Comparison of ENCODE assay signal across 1 cellular context in genomic region chr5:35134278-35135030, GRCh38.
TF ChIP-seq lines count a peak whose summit lies in the region.

No MANE protein-coding gene starts in this region.

TF ChIP-seq in liver, 16 proteins besides CTCF, POLR2A, EP300 and RAD21 (continued from another document):
- TF ChIP-seq, protein P1, sequence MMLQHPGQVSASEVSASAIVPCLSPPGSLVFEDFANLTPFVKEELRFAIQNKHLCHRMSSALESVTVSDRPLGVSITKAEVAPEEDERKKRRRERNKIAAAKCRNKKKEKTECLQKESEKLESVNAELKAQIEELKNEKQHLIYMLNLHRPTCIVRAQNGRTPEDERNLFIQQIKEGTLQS (IDR thresholded peaks at IDR 0.05), result no peak
TF ChIP-seq in liver: peak in this region for 7.
